ENCODE assay signal across 8 cellular contexts in the genomic region with DNA sequence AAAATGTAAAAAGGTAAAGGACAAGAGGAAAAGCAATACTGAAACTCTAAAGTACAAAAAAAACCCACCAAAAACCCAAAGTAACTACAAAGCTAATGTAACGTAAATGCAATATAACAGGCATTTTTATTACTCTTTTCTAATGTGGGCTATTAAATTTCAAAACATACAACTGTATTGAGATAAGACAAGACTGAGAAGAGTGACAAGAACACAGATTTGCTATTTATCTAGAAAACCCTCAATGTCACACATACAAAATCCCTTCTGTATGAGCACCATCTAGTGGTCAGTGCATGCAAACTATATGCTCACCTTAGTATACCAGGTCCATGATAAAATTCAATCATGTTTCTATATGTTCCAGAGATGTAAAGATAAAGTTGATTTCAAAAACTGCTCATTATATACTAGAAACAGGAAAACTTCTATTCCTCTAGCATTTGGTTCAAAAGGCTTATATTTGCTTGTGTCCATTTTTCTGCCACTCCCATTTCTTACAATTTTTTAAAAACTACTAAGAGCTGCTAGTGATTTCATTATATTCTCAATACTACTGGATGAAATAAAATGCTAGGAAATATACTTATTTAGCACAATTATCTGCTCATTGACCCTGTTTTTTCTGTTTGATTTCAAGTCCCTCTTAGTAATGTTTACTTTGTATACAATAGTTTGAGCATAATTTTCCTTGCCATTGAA.
A peak's percentile ranks its signal among the peaks of the same experiment; 100 is the strongest.
DNase-seq lines count a peak whose midpoint lies in the region; ATAC-seq and TF ChIP-seq lines count a peak whose summit lies in the region.

No MANE protein-coding gene starts in this region.

- H3K4me3 Mint-ChIP-seq in activated T-helper 17 cell treated with anti-CD3 and anti-CD28 coated beads, Interleukin-2, amount 50 U/mL, for 72 hours = no peak overlapping the region
- H3K4me3 Mint-ChIP-seq in glutamatergic neuron (ENCODE audit: unreplicated experiment) = no peak overlapping the region

- H3K4me1 Mint-ChIP-seq in activated T-helper 17 cell treated with anti-CD3 and anti-CD28 coated beads, Interleukin-2, amount 50 U/mL, for 72 hours = peaks cover 9% of the 10 kb centered on the region
- peaks cover 15% of the 10 kb centered on the region for H3K4me1 Mint-ChIP-seq in glutamatergic neuron (ENCODE audit: low read depth, unreplicated experiment)

- H3K27me3 Mint-ChIP-seq in activated T-helper 17 cell treated with anti-CD3 and anti-CD28 coated beads, Interleukin-2, amount 50 U/mL, for 72 hours = no peaks in the 10 kb centered on the region
- H3K27me3 Mint-ChIP-seq in glutamatergic neuron (ENCODE audit: unreplicated experiment) = no peaks in the 10 kb centered on the region

- peaks cover 4% of the 10 kb centered on the region for H3K36me3 Mint-ChIP-seq in activated T-helper 17 cell treated with anti-CD3 and anti-CD28 coated beads, Interleukin-2, amount 50 U/mL, for 72 hours (ENCODE audit: low read depth)
- no peaks in the 10 kb centered on the region for H3K36me3 Mint-ChIP-seq in glutamatergic neuron (ENCODE audit: unreplicated experiment)

- H3K9me3 Mint-ChIP-seq in activated T-helper 17 cell treated with anti-CD3 and anti-CD28 coated beads, Interleukin-2, amount 50 U/mL, for 72 hours = no peaks in the 10 kb centered on the region
- no peaks in the 10 kb centered on the region for H3K9me3 Mint-ChIP-seq in glutamatergic neuron (ENCODE audit: unreplicated experiment)

- peak; percentile 81 for TF ChIP-seq CTCF in glutamatergic neuron (IDR thresholded peaks at IDR 0.05; ENCODE audit: partially characterized antibody, unreplicated experiment)

- peak; percentile 31 for DNase-seq in stimulated activated CD4-positive, alpha-beta T cell treated with anti-CD3 and anti-CD28 coated beads, Interleukin-4, amount 100 ng/mL, for 24 hours
- DNase-seq in stimulated activated CD4-positive, alpha-beta T cell treated with anti-CD3 and anti-CD28 coated beads, Interleukin-12 subunit alpha, Interleukin-12 subunit beta, amount 100 ng/mL, for 4 hours = no peak
- peak; percentile 31 to 78 for DNase-seq in NCI-H446 (lab: John Stamatoyannopoulos, UW)
- no peak for DNase-seq in glutamatergic neuron
- peak; percentile 71 for DNase-seq in renal cortical epithelial cell (ENCODE audit: low read depth)

- ATAC-seq in HG03045 (IDR thresholded peaks at IDR 0.05; ENCODE audit: unreplicated experiment) (peak; percentile 52), GM18519 (IDR thresholded peaks at IDR 0.05; ENCODE audit: low FRiP score, unreplicated experiment) (no peak)
- ATAC-seq in activated T-helper 17 cell treated with anti-CD3 and anti-CD28 coated beads, Interleukin-2, amount 50 U/mL, for 72 hours (replicated peaks) = peak; percentile 81

- H3K27ac Mint-ChIP-seq in activated T-helper 17 cell treated with anti-CD3 and anti-CD28 coated beads, Interleukin-2, amount 50 U/mL, for 72 hours = no peak overlapping the region
- H3K27ac Mint-ChIP-seq in glutamatergic neuron (ENCODE audit: unreplicated experiment) = no peak overlapping the region

Comparison
In these comparisons a context has a peak if more than half of its experiments do, and no peak if none do; other contexts are left out.
1. DNase-seq: peak in stimulated activated CD4-positive, alpha-beta T cell treated with anti-CD3 and anti-CD28 coated beads, Interleukin-4, amount 100 ng/mL, for 24 hours (single experiment), NCI-H446 (2 of 2) and renal cortical epithelial cell (single experiment); none in stimulated activated CD4-positive, alpha-beta T cell treated with anti-CD3 and anti-CD28 coated beads, Interleukin-12 subunit alpha, Interleukin-12 subunit beta, amount 100 ng/mL, for 4 hours (single experiment) and glutamatergic neuron (single experiment).